1 cellular context compared by ENCODE assay signal in the genomic region with DNA sequence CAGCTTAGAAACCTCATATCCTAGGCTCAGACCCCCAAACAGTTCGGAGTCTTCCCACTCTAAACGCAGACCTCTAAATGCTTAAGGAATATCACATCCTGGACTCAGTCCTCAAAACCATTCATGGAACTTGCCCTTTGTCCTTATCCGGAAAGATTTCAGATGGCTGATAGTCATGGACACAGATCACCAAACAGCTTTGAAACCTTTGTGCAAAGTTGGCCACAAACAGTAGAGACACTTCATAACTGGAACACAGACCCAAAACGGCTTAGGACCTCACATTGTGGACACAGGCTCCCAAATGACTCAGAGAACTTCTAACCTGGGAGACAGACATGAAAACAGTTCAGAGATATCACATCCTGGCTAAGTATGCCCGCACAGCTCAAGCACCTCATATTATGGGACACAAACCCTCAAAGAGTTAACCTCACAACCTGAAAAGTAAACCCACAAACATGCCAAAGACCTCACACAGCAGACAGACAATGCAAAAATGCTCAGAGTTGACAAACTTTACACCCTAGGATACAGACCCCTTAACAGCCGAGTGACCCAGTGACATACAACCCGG.
A peak's percentile ranks its signal among the peaks of the same experiment; 100 is the strongest.
TF ChIP-seq lines count a peak whose summit lies in the region.

No MANE protein-coding gene starts in this region.

TF ChIP-seq in liver, 16 proteins besides CTCF, POLR2A, EP300 and RAD21 (continued from another document):
- TF ChIP-seq, protein P1, sequence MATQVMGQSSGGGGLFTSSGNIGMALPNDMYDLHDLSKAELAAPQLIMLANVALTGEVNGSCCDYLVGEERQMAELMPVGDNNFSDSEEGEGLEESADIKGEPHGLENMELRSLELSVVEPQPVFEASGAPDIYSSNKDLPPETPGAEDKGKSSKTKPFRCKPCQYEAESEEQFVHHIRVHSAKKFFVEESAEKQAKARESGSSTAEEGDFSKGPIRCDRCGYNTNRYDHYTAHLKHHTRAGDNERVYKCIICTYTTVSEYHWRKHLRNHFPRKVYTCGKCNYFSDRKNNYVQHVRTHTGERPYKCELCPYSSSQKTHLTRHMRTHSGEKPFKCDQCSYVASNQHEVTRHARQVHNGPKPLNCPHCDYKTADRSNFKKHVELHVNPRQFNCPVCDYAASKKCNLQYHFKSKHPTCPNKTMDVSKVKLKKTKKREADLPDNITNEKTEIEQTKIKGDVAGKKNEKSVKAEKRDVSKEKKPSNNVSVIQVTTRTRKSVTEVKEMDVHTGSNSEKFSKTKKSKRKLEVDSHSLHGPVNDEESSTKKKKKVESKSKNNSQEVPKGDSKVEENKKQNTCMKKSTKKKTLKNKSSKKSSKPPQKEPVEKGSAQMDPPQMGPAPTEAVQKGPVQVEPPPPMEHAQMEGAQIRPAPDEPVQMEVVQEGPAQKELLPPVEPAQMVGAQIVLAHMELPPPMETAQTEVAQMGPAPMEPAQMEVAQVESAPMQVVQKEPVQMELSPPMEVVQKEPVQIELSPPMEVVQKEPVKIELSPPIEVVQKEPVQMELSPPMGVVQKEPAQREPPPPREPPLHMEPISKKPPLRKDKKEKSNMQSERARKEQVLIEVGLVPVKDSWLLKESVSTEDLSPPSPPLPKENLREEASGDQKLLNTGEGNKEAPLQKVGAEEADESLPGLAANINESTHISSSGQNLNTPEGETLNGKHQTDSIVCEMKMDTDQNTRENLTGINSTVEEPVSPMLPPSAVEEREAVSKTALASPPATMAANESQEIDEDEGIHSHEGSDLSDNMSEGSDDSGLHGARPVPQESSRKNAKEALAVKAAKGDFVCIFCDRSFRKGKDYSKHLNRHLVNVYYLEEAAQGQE (IDR thresholded peaks at IDR 0.05) = peak; percentile 42
- TF ChIP-seq FOXA2 (IDR thresholded peaks at IDR 0.05) = no peak
- no peak for TF ChIP-seq JUND (IDR thresholded peaks at IDR 0.05)
- peak; percentile 30 for TF ChIP-seq SP1 (IDR thresholded peaks at IDR 0.05)
- no peak for TF ChIP-seq EGR1 (IDR thresholded peaks at IDR 0.05; ENCODE audit: low read depth in 2 of 2)
